13 cellular contexts compared by ENCODE assay signal in genomic region chr22:35054064-35054463, GRCh38. TPM values are rescaled to one million over a fixed set of nuclear protein-coding genes. Genes with fewer than 3 reads are reported as not detected.
"Had no signal": no experiment of that assay in that cellular context is flagged by ENCODE, and none has a peak within 500 bp of the region (broad histone marks: within the 10 kb centered on the region; RNA-seq: fewer than 3 reads in every experiment).

No MANE protein-coding gene starts in this region.

- H3K9me3 Mint-ChIP-seq: central memory CD8-positive, alpha-beta T cell; effector memory CD8-positive, alpha-beta T cell had no signal

- H3K27ac Mint-ChIP-seq: effector memory CD8-positive, alpha-beta T cell had no signal

- H3K4me3 Mint-ChIP-seq: central memory CD8-positive, alpha-beta T cell; effector memory CD8-positive, alpha-beta T cell had no signal

- ATAC-seq: effector memory CD8-positive, alpha-beta T cell had no signal

- DNase-seq: activated CD8-positive, alpha-beta memory T cell treated with anti-CD3 and anti-CD28 coated beads for 24 hours; activated T-cell treated with anti-CD3 and anti-CD28 coated beads, Interleukin-2, amount 50 U/mL, for 1 hour; effector memory CD8-positive, alpha-beta T cell; ovary; sigmoid colon; stimulated activated CD4-positive, alpha-beta T cell treated with anti-CD3 and anti-CD28 coated beads, Interleukin-2, amount 100 ng/mL, for 24 hours; stimulated activated naive CD4-positive, alpha-beta T cell; upper lobe of left lung had no signal

- H3K4me1 Mint-ChIP-seq: central memory CD8-positive, alpha-beta T cell had no signal

RNA-seq across cellular contexts. Expression of gene ISX, which starts 11.9 kb away (rescaled TPM):
- total RNA-seq: kidney epithelial cell; mesenteric fat pad; T-helper 2 cell treated with Interferon-gamma antibody and Interleukin-4, amounts not matched to agents 100 ng/mL and 5 ng/mL, for 36 hours; temporal lobe; upper lobe of left lung had no signal
